ENCODE assay signal across 32 cellular contexts in the genomic region with DNA sequence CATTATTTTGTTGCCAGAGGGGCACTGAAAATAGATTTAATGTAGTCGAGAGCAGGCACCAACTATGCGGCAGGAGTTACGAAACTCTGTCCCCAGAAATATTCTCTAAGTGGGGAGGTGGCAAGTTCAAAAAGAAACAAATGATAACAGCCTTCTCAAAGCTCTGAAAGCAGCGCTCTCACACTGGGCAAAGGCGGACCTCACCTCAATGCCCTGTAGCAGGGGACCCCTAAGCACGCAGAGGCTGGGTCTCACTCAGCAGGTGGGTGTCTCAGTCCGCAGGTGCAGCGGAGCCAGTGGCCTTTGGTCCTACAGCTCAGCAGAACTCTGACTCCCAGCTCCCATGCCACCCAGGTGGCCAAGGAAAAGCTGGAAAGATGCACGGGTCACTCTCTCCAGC. TPM values are rescaled to one million over a fixed set of nuclear protein-coding genes. Genes with fewer than 3 reads are reported as not detected.
"Had no signal": no experiment of that assay in that cellular context is flagged by ENCODE, and none has a peak within 500 bp of the region (broad histone marks: within the 10 kb centered on the region; RNA-seq: fewer than 3 reads in every experiment).

No MANE protein-coding gene starts in this region.

- H3K27ac ChIP-seq: KMS-11, RWPE1, SJCRH30 had no signal

- H3K9ac ChIP-seq: KMS-11 had no signal

- H3K27me3 ChIP-seq: Peyer's patch had no signal

- H3K4me3 ChIP-seq: Peyer's patch, SJCRH30 had no signal

- H3K36me3 Mint-ChIP-seq: activated CD8-positive, alpha-beta memory T cell treated with anti-CD3 and anti-CD28 coated beads, Interleukin-2, amount 10 ng/mL, durations not matched to agents 7 days and 5 days; activated naive CD4-positive, alpha-beta T cell treated with anti-CD3 and anti-CD28 coated beads, Interleukin-2, amount 50 U/mL, for 72 hours; brain; WTC11 had no signal

- H3K36me3 ChIP-seq: Peyer's patch, SJCRH30 had no signal

- DNase-seq: activated CD4-positive, alpha-beta T cell treated with anti-CD3 and anti-CD28 coated beads for 1 hour; activated CD4-positive, alpha-beta T cell treated with anti-CD3 and anti-CD28 coated beads, Interleukin-2, amount 10 ng/mL, durations not matched to agents 24 days and 14 days; activated CD4-positive, alpha-beta T cell treated with anti-CD3 and anti-CD28 coated beads, Interleukin-2, amount 50 U/mL, for 48 hours; activated CD8-positive, alpha-beta memory T cell treated with anti-CD3 and anti-CD28 coated beads, Interleukin-2, amount 10 ng/mL, durations not matched to agents 7 days and 5 days; activated effector memory CD4-positive, alpha-beta T cell treated with anti-CD3 and anti-CD28 coated beads, Interleukin-2, amount 50 U/mL, for 16 hours; activated naive CD4-positive, alpha-beta T cell treated with Interleukin-2 at 50 U/mL for 16 hours; activated naive CD8-positive, alpha-beta T cell treated with anti-CD3 and anti-CD28 coated beads, Interleukin-2, amount 50 U/mL, for 24 hours; activated T-cell treated with anti-CD3 and anti-CD28 coated beads, Interleukin-2, amount 50 U/mL, for 24 hours; amniotic stem cell; NCI-H1092; NCI-H1417 treated with DMSO at 0.1 percent for 48 hours; NCI-H1694; NCI-H2029; NCI-H2107; NCI-H345; NCI-H510A; NCI-H526 treated with DMSO at 0.1 percent for 48 hours; NCI-H82; Peyer's patch; Right ventricle myocardium superior; SJCRH30; SW 1271 had no signal

- ATAC-seq: activated CD8-positive, alpha-beta memory T cell treated with anti-CD3 and anti-CD28 coated beads, Interleukin-2, amount 10 ng/mL, durations not matched to agents 7 days and 5 days; activated naive CD4-positive, alpha-beta T cell treated with anti-CD3 and anti-CD28 coated beads, Interleukin-2, amount 50 U/mL, for 72 hours; activated naive CD8-positive, alpha-beta T cell treated with anti-CD3 and anti-CD28 coated beads, Interleukin-2, amount 50 U/mL, for 24 hours; SK-N-SH treated with all-trans-retinoic acid at 6 μM for 48 hours; WTC11 had no signal

- H3K4me3 Mint-ChIP-seq: activated CD4-positive, alpha-beta T cell treated with anti-CD3 and anti-CD28 coated beads, Interleukin-2, amount 10 ng/mL, durations not matched to agents 24 days and 14 days; activated CD8-positive, alpha-beta memory T cell treated with anti-CD3 and anti-CD28 coated beads, Interleukin-2, amount 10 ng/mL, durations not matched to agents 7 days and 5 days; activated naive CD8-positive, alpha-beta T cell treated with anti-CD3 and anti-CD28 coated beads, Interleukin-2, amount 50 U/mL, for 24 hours; activated T-cell treated with anti-CD3 and anti-CD28 coated beads, Interleukin-2, amount 50 U/mL, for 24 hours; activated T-helper 1 cell treated with anti-CD3 and anti-CD28 coated beads, Interleukin-12 subunit alpha, Interleukin-12 subunit beta, Interleukin-2, Interleukin-4 antibody, amounts not matched to agents 30 ng/mL and 10 ng/mL and 1 ng/mL, durations not matched to agents 14 hours and 24 hours and 36 hours; brain; central memory CD8-positive, alpha-beta T cell; WTC11 had no signal

- H3K27ac Mint-ChIP-seq: activated CD4-positive, alpha-beta T cell treated with anti-CD3 and anti-CD28 coated beads, Interleukin-2, amount 10 ng/mL, durations not matched to agents 24 days and 14 days; activated CD8-positive, alpha-beta memory T cell treated with anti-CD3 and anti-CD28 coated beads, Interleukin-2, amount 10 ng/mL, durations not matched to agents 7 days and 5 days; activated naive CD4-positive, alpha-beta T cell treated with anti-CD3 and anti-CD28 coated beads, Interleukin-2, amount 50 U/mL, for 72 hours; activated naive CD8-positive, alpha-beta T cell treated with anti-CD3 and anti-CD28 coated beads, Interleukin-2, amount 50 U/mL, for 24 hours; activated T-cell treated with anti-CD3 and anti-CD28 coated beads, Interleukin-2, amount 50 U/mL, for 24 hours; activated T-helper 1 cell treated with anti-CD3 and anti-CD28 coated beads, Interleukin-12 subunit alpha, Interleukin-12 subunit beta, Interleukin-2, Interleukin-4 antibody, amounts not matched to agents 30 ng/mL and 10 ng/mL and 1 ng/mL, durations not matched to agents 14 hours and 24 hours and 36 hours; WTC11 had no signal

- H3K9me3 ChIP-seq: Peyer's patch, SJCRH30 had no signal

- H3K4me1 Mint-ChIP-seq: activated CD4-positive, alpha-beta T cell treated with anti-CD3 and anti-CD28 coated beads, Interleukin-2, amount 10 ng/mL, durations not matched to agents 24 days and 14 days; activated CD8-positive, alpha-beta memory T cell treated with anti-CD3 and anti-CD28 coated beads, Interleukin-2, amount 10 ng/mL, durations not matched to agents 7 days and 5 days; activated naive CD8-positive, alpha-beta T cell treated with anti-CD3 and anti-CD28 coated beads, Interleukin-2, amount 50 U/mL, for 24 hours; brain; central memory CD8-positive, alpha-beta T cell had no signal

- FAIRE-seq: astrocyte had no signal

RNA-seq across cellular contexts. Expression of a gene that starts 21.8 kb away (rescaled TPM):
- total RNA-seq: activated CD4-positive, alpha-beta T cell treated with anti-CD3 and anti-CD28 coated beads, Interleukin-2, amount 10 ng/mL, durations not matched to agents 24 days and 14 days; activated CD8-positive, alpha-beta memory T cell treated with anti-CD3 and anti-CD28 coated beads, Interleukin-2, amount 10 ng/mL, durations not matched to agents 7 days and 5 days; activated naive CD4-positive, alpha-beta T cell treated with anti-CD3 and anti-CD28 coated beads, Interleukin-2, amount 50 U/mL, for 72 hours; activated T-helper 1 cell treated with anti-CD3 and anti-CD28 coated beads, Interleukin-12 subunit alpha, Interleukin-12 subunit beta, Interleukin-2, Interleukin-4 antibody, amounts not matched to agents 30 ng/mL and 10 ng/mL and 1 ng/mL, durations not matched to agents 14 hours and 24 hours and 36 hours; MCF 10A; Right ventricle myocardium superior; SJCRH30 had no signal
